Comparison of ENCODE assay signal across 12 cellular contexts in the genomic region with DNA sequence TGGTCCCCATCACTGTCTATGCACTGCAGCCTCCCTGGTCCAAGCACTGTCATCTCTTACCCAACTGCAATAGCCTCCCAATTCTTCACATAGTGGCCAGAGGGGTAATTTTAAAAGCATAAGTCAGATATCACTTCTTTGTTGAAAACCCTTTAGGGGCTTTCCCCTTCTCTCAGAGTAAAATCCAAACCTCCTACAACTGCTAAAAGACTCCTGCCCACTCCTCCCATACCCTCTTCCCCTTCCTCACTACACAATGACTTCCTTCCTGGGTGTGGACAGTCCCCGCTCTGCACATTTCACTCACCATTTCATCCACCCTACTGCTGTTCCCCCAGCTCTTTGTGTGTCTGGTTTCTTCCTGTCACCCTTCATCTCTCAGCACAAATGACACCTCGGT. TPM values are rescaled to one million over a fixed set of nuclear protein-coding genes. Genes with fewer than 3 reads are reported as not detected.
A peak's percentile ranks its signal among the peaks of the same experiment; 100 is the strongest.
DNase-seq lines count a peak whose midpoint lies in the region; ATAC-seq lines count a peak whose summit lies in the region.
"Had no signal": no experiment of that assay in that cellular context is flagged by ENCODE, and none has a peak within 500 bp of the region (broad histone marks: within the 10 kb centered on the region; RNA-seq: fewer than 3 reads in every experiment).

No MANE protein-coding gene starts in this region.

- DNase-seq in activated CD4-positive, CD25-positive, alpha-beta regulatory T cell treated with anti-CD3 and anti-CD28 coated beads, Interleukin-2, amount 50 U/mL, for 72 hours: no peak
- DNase-seq in naive B cell (peak; percentile 20), NCI-H526 (lab: John Stamatoyannopoulos, UW) (no peak), medulla oblongata (ENCODE audit: extremely low spot score) (no peak), mesenteric fat pad (ENCODE audit: low spot score) (no peak)
- DNase-seq: 8988T, head of caudate nucleus, NCI-H1694 treated with DMSO at 0.1 percent for 48 hours had no signal

- ATAC-seq in activated CD4-positive, CD25-positive, alpha-beta regulatory T cell treated with anti-CD3 and anti-CD28 coated beads, Interleukin-2, amount 50 U/mL, for 24 hours: peak; percentile 41 to 64
- ATAC-seq in GM21717 (IDR thresholded peaks at IDR 0.05; ENCODE audit: unreplicated experiment) (peak; percentile 74), HG03442 (IDR thresholded peaks at IDR 0.05; ENCODE audit: unreplicated experiment) (peak; percentile 66), naive B cell (ENCODE audit: low read depth in 2 of 2) (peak; percentile 81 to 82)

- H3K36me3 Mint-ChIP-seq in naive B cell: peaks cover 7 to 13% of the 10 kb centered on the region in 2 donors

- H3K4me1 Mint-ChIP-seq in naive B cell: peaks cover 25 to 46% (median 34%) of the 10 kb centered on the region in 3 donors
- H3K4me1 Mint-ChIP-seq: neural crest cell had no signal

- H3K27me3 Mint-ChIP-seq in naive B cell: peaks cover 0 to 5% (median 4%) of the 10 kb centered on the region in 3 donors

- peak overlapping the region in 4 of 8 donors; percentile 1 to 44 (median 22) for H3K4me3 Mint-ChIP-seq in naive B cell
- H3K4me3 Mint-ChIP-seq: neural crest cell had no signal

- H3K27ac Mint-ChIP-seq in naive B cell: peak overlapping the region in 2 of 6 donors; percentile 37 to 44

- peaks cover 0 to 1% (median 0%) of the 10 kb centered on the region in 7 donors for H3K9me3 Mint-ChIP-seq in naive B cell

RNA-seq across cellular contexts. Expression of gene MCOLN2, which starts 8.3 kb away (rescaled TPM):
- polyA plus RNA-seq in naive B cell (ENCODE audit: low read depth in 6 of 6): 1 to 10 TPM in 4 of 6 donors, under 1 TPM in 2; 0.43 to 4.1 (median 1.5) TPM
- 0.29 TPM for total RNA-seq in mesenteric fat pad

RNA-seq across cellular contexts. Expression of gene MCOLN3, which starts 59.7 kb away (rescaled TPM):
- polyA plus RNA-seq in naive B cell (ENCODE audit: low read depth in 6 of 6): not detected
- 3.8 TPM for total RNA-seq in mesenteric fat pad
